Comparison of ENCODE assay signal across 12 cellular contexts in genomic region chr3:24363242-24363641, GRCh38.
A peak's percentile ranks its signal among the peaks of the same experiment; 100 is the strongest.
DNase-seq lines count a peak whose midpoint lies in the region; ATAC-seq and TF ChIP-seq lines count a peak whose summit lies in the region.
"Had no signal": no experiment of that assay in that cellular context is flagged by ENCODE, and none has a peak within 500 bp of the region (broad histone marks: within the 10 kb centered on the region; RNA-seq: fewer than 3 reads in every experiment).

No MANE protein-coding gene starts in this region.

- H3K36me3 ChIP-seq in PC-9 (ENCODE audit: low read depth): no peaks in the 10 kb centered on the region
- H3K36me3 ChIP-seq in trophoblast cell (ENCODE audit: control insufficient read depth in 1 of 2, insufficient read depth in 2 of 2, low read length in 2 of 2): no peaks in the 10 kb centered on the region
- H3K36me3 ChIP-seq in HAP-1 (replicated peaks): no peaks in the 10 kb centered on the region

- TF ChIP-seq CTCF in PC-9 (conservative IDR thresholded peaks at IDR 0.05): no peak
- TF ChIP-seq CTCF in foreskin fibroblast (IDR thresholded peaks at IDR 0.05; ENCODE audit: low read depth, low read length): no peak

- peak overlapping the region; percentile 59 for H3K4me2 ChIP-seq in PC-9
- no peak overlapping the region for H3K4me2 ChIP-seq in trophoblast cell (ENCODE audit: low read length)

- peaks cover 27% of the 10 kb centered on the region for H3F3A ChIP-seq in PC-9 (ENCODE audit: insufficient read depth, low read depth)

- H3K27ac ChIP-seq in PC-9 (peak overlapping the region; percentile 47), trophoblast cell (ENCODE audit: low read depth, low read length) (peak overlapping the region; percentile 2)

- no peak overlapping the region for H4K12ac ChIP-seq in trophoblast cell (ENCODE audit: low read depth, low read length)

- no peaks in the 10 kb centered on the region for H4K20me1 ChIP-seq in PC-9 (ENCODE audit: insufficient read depth)

- DNase-seq in Ammon's horn (ENCODE audit: low spot score) (peak; percentile 44), PC-9 (peak in 1 of 2 experiments; percentile 71), foreskin fibroblast (peak; percentile 31 to 67), trophoblast cell (peak; percentile 45 to 77), DMS 273 treated with DMSO at 0.1 percent for 48 hours (lab: John Stamatoyannopoulos, UW) (no peak), NCI-H1048 (lab: John Stamatoyannopoulos, UW) (no peak), HAP-1 (ENCODE audit: low spot score in 2 of 2) (no peak)
- DNase-seq: activated gamma-delta T cell treated with Interleukin-2 at 50 U/mL for 16 hours; effector CD8-positive, alpha-beta T cell; IMR-90; NCI-H1105 treated with DMSO at 0.1 percent for 48 hours had no signal

- intact Hi-C loops in PC-9 (cut with micrococcal nuclease; ENCODE audit: unreplicated experiment): loop anchor here (10.0 kb wide), 2 partner anchors 58 to 98 kb away; no protein-coding TSS in a partner anchor

- peak overlapping the region; percentile 27; the same call in 1 of the 2 replicates for H3K4me3 ChIP-seq in PC-9
- no peak overlapping the region for H3K4me3 ChIP-seq in foreskin fibroblast (ENCODE audit: low read depth in 1 of 2, low read length in 2 of 2)
- no peak overlapping the region for H3K4me3 ChIP-seq in trophoblast cell (ENCODE audit: low read depth, low read length)
- H3K4me3 ChIP-seq in HAP-1: no peak overlapping the region

- H2AFZ ChIP-seq in PC-9 (no peak overlapping the region), trophoblast cell (ENCODE audit: insufficient read depth, low read length, poor library complexity) (no peak overlapping the region)

- peaks cover 7% of the 10 kb centered on the region for H3K79me2 ChIP-seq in PC-9 (ENCODE audit: low read depth)
- no peaks in the 10 kb centered on the region for H3K79me2 ChIP-seq in trophoblast cell (ENCODE audit: control insufficient read depth, insufficient read depth, low read length, poor library complexity)

- H3K9ac ChIP-seq in trophoblast cell (ENCODE audit: low read length): no peak overlapping the region

- H3K79me1 ChIP-seq in trophoblast cell (ENCODE audit: low read length): no peaks in the 10 kb centered on the region

- H3K4ac ChIP-seq in trophoblast cell (ENCODE audit: low read depth, low read length): no peak overlapping the region

- no peaks in the 10 kb centered on the region for H3K9me2 ChIP-seq in PC-9 (ENCODE audit: insufficient read depth)

- no peak overlapping the region for H3K23ac ChIP-seq in trophoblast cell (ENCODE audit: low read length)

- H2BK120ac ChIP-seq in trophoblast cell (ENCODE audit: insufficient read depth, low read length, poor library complexity): no peak overlapping the region

- ATAC-seq in HG02970 (IDR thresholded peaks at IDR 0.05; ENCODE audit: low FRiP score, unreplicated experiment): no peak

- CTCF ChIA-PET in PC-9 (lab: Charles Lee): interaction anchor here (0.7 kb wide), 1 partner anchor 126 kb away, joined by 4 read pairs; no protein-coding TSS in a partner anchor

- no peak overlapping the region for H3K18ac ChIP-seq in trophoblast cell (ENCODE audit: low read length)

- no peak overlapping the region for H4K91ac ChIP-seq in trophoblast cell (ENCODE audit: low read depth, low read length)

- in situ Hi-C loops in HAP-1 (cut with MboI; ENCODE audit: low sequenced_read_pairs): no loop called here

- H3K27me3 ChIP-seq in PC-9 (ENCODE audit: insufficient read depth, low read depth) (no peaks in the 10 kb centered on the region), trophoblast cell (ENCODE audit: insufficient read depth, low read length) (no peaks in the 10 kb centered on the region), HAP-1 (ENCODE audit: low read depth) (no peaks in the 10 kb centered on the region)

- H2BK12ac ChIP-seq in trophoblast cell (ENCODE audit: low read length): no peak overlapping the region

- no peak overlapping the region for H2AK5ac ChIP-seq in trophoblast cell (ENCODE audit: low read length)

- POLR2A ChIA-PET in PC-9 (lab: Charles Lee; ENCODE audit: unreplicated experiment): interaction anchor here (0.6 to 0.7 kb wide), 2 partner anchors 227 to 731 kb away, joined by 3 to 5 read pairs; no protein-coding TSS in a partner anchor

- H3K4me1 ChIP-seq in PC-9 (replicated peaks; ENCODE audit: insufficient read depth) (peaks cover 40% of the 10 kb centered on the region), trophoblast cell (ENCODE audit: control insufficient read depth in 1 of 2, insufficient read depth in 2 of 2, low read length in 2 of 2) (peaks cover 2 to 4% of the 10 kb centered on the region in 2 experiments), HAP-1 (peaks cover 37% of the 10 kb centered on the region)

- no peak overlapping the region for H2BK5ac ChIP-seq in trophoblast cell (ENCODE audit: low read depth, low read length, poor library complexity)

- WGBS in trophoblast cell (ENCODE audit: extremely low coverage, insufficient coverage, insufficient read length): no CpG with 5 or more reads among the region's 1 CpG

- H3K14ac ChIP-seq in trophoblast cell (ENCODE audit: low read length): no peak overlapping the region

- BruUV-seq in PC-9 (replicated peaks; lab: Mats Ljungman, UMichigan): no TSS peak

- no peak overlapping the region for H4K8ac ChIP-seq in trophoblast cell (ENCODE audit: low read depth, low read length)

- H3K9me3 ChIP-seq in PC-9 (ENCODE audit: insufficient read depth, low read depth) (peaks cover 4% of the 10 kb centered on the region; the same call in 1 of the 2 replicates), trophoblast cell (ENCODE audit: insufficient read depth, low read depth, low read length) (no peaks in the 10 kb centered on the region), HAP-1 (no peaks in the 10 kb centered on the region)

Comparison
In these comparisons a context has a peak if more than half of its experiments do, and no peak if none do; other contexts are left out.
1. DNase-seq: peak in Ammon's horn (single experiment), foreskin fibroblast (2 of 2) and trophoblast cell (2 of 2); none in DMS 273 treated with DMSO at 0.1 percent for 48 hours (single experiment), NCI-H1048 (single experiment) and HAP-1 (0 of 2).